In genomic region chr1:149740152-149740581, GRCh38 we compare ENCODE assay signal across 7 cellular contexts. TPM values are rescaled to one million over a fixed set of nuclear protein-coding genes. Genes with fewer than 3 reads are reported as not detected.
DNase-seq lines count a peak whose midpoint lies in the region; ATAC-seq, FAIRE-seq and TF ChIP-seq lines count a peak whose summit lies in the region.
"Not testable (repeated sequence)": the region's sequence is repeated elsewhere in the genome, so short reads cannot be mapped to it uniquely, and the experiment has no call there.

No MANE protein-coding gene starts in this region.

- not testable (repeated sequence) for FAIRE-seq in astrocyte (lab: Jason Lieb, UNC)

- peak overlapping the region; percentile 66; the same call in 1 of the 2 replicates for H2AFZ ChIP-seq in GM23338
- H2AFZ ChIP-seq in astrocyte (ENCODE audit: low read depth, low read length): not testable (repeated sequence)

- not testable (repeated sequence) for H3K9me3 Mint-ChIP-seq in GM23338; astrocyte (ENCODE audit: unreplicated experiment)

- not testable (repeated sequence) for H3K4me1 Mint-ChIP-seq in GM23338; astrocyte (ENCODE audit: low read depth, unreplicated experiment)

- peak overlapping the region; percentile 69 for H3K4me2 ChIP-seq in GM23338
- H3K4me2 ChIP-seq in astrocyte (ENCODE audit: low read length): peak overlapping the region; percentile 54

- not testable (repeated sequence) for H3K9ac ChIP-seq in astrocyte (ENCODE audit: low read length)

- H3K27ac Mint-ChIP-seq in GM23338: peak overlapping the region; percentile 59; the same call in 1 of the 2 replicates
- H3K27ac Mint-ChIP-seq in astrocyte (ENCODE audit: unreplicated experiment): not testable (repeated sequence)

- not testable (repeated sequence) for H3K27me3 Mint-ChIP-seq in GM23338 (ENCODE audit: insufficient read depth, low read depth, poor library complexity); astrocyte (ENCODE audit: low read depth, unreplicated experiment)

- not testable (repeated sequence) for H3K36me3 ChIP-seq in GM23338 (ENCODE audit: insufficient read depth); astrocyte (ENCODE audit: insufficient read depth, low read length)

- ATAC-seq in GM23338: peak; percentile 83
- ATAC-seq in Right ventricle myocardium inferior: not testable (repeated sequence)

- H3K27ac ChIP-seq in GM23338 (ENCODE audit: low read depth): peak overlapping the region; percentile 60
- H3K27ac ChIP-seq in astrocyte (ENCODE audit: low read depth, low read length): not testable (repeated sequence)

- H3K4me3 ChIP-seq in GM23338: peak overlapping the region; percentile 50
- H3K4me3 ChIP-seq in astrocyte (ENCODE audit: insufficient read depth, low read depth, low read length): not testable (repeated sequence)

- intact Hi-C loops in Right ventricle myocardium inferior (cut with DNase I): not testable (repeated sequence)

- not testable (repeated sequence) for H4K20me1 ChIP-seq in GM23338 (replicated peaks; ENCODE audit: insufficient read depth); astrocyte (ENCODE audit: insufficient read depth, low read length)

- H3K36me3 Mint-ChIP-seq in GM23338 (ENCODE audit: low read depth); astrocyte (ENCODE audit: low read depth, unreplicated experiment): not testable (repeated sequence)

- H3F3A ChIP-seq in GM23338 (replicated peaks; ENCODE audit: low read depth): not testable (repeated sequence)

- H3K4me3 Mint-ChIP-seq in GM23338 (peak overlapping the region; percentile 83), astrocyte (ENCODE audit: unreplicated experiment) (peak overlapping the region; percentile 78)

- H3K27me3 ChIP-seq in GM23338 (ENCODE audit: insufficient read depth); astrocyte (ENCODE audit: insufficient read depth, low read length): not testable (repeated sequence)

- H3K4me1 ChIP-seq in GM23338 (ENCODE audit: insufficient read depth); astrocyte (ENCODE audit: insufficient read depth, low read length): not testable (repeated sequence)

- not testable (repeated sequence) for H3K79me2 ChIP-seq in GM23338 (replicated peaks; ENCODE audit: insufficient read depth); astrocyte (ENCODE audit: insufficient read depth, low read length)

- not testable (repeated sequence) for H3K9me3 ChIP-seq in astrocyte (ENCODE audit: insufficient read depth, low read depth, low read length)

- not testable (repeated sequence) for TF ChIP-seq CTCF in GM23338 (conservative IDR thresholded peaks at IDR 0.05; ENCODE audit: low read depth in 2 of 2); astrocyte (IDR thresholded peaks at IDR 0.05; ENCODE audit: insufficient read depth, low read depth, low read length)

- H3K9me2 ChIP-seq in GM23338 (ENCODE audit: insufficient read depth): not testable (repeated sequence)

- DNase-seq in GM23338 (ENCODE audit: low spot score) (peak; percentile 61), OCI-M1 (lab: John Stamatoyannopoulos, UW) (peak; percentile 95), Right ventricle myocardium inferior (ENCODE audit: missing footprints) (peak; percentile 67), mucosa of gallbladder (ENCODE audit: low spot score) (peak; percentile 9)
- DNase-seq in activated CD8-positive, alpha-beta memory T cell treated with anti-CD3 and anti-CD28 coated beads for 24 hours: peak; percentile 79
- DNase-seq in astrocyte (ENCODE audit: low read depth): not testable (repeated sequence)
- peak; percentile 30 to 60 for DNase-seq in stimulated activated CD4-positive, alpha-beta T cell treated with anti-CD3 and anti-CD28 coated beads, Interleukin-2, amount 100 ng/mL, for 48 hours

RNA-seq across cellular contexts. Expression of gene FCGR1A, which starts 42.3 kb away (rescaled TPM):
- total RNA-seq in GM23338 (2014; rRNA removed; shearing (Covaris generic)): not detected in 2 replicates
- not detected in 2 replicates for polyA plus RNA-seq in GM23338 (2016; fragmentation: Nextera tagmentation; extraction: Ambion mirVana)
- total RNA-seq in astrocyte (not detected in 2 replicates), Right ventricle myocardium inferior (1.4 TPM), mucosa of gallbladder (13.2 TPM)
